Comparison of ENCODE assay signal across 8 cellular contexts in the genomic region with DNA sequence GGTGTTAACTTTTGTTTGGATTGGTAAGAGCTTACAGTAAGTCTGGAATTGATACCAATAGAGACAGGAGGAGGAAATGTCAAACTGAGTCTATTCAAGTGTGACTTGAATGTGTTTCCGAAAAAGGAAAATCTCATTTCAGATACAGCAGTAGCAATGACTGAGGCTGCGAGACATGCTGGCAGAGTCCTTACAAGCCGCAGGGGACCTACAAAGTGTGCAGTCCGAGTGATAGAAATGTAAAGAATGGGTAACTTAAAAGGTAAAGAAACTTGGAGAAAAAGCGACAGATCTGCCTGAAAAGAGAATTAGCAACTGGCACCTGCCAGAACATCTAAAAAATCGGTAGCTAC. TPM values are rescaled to one million over a fixed set of nuclear protein-coding genes. Genes with fewer than 3 reads are reported as not detected.
DNase-seq lines count a peak whose midpoint lies in the region; ATAC-seq, FAIRE-seq and TF ChIP-seq lines count a peak whose summit lies in the region.

No MANE protein-coding gene starts in this region.

- 0 to 1% methylated on average over 6 of the region's 6 CpGs for WGBS in pancreas, 2 donors

- H3K27me3 ChIP-seq in pancreas = no peaks in the 10 kb centered on the region

- peaks cover 0 to 13% (median 7%) of the 10 kb centered on the region in 3 donors for H3K4me1 ChIP-seq in pancreas

- ATAC-seq in GM19438 (IDR thresholded peaks at IDR 0.05; ENCODE audit: low read depth, unreplicated experiment) (peak; percentile 50), HG03442 (IDR thresholded peaks at IDR 0.05; ENCODE audit: unreplicated experiment) (peak; percentile 33), pancreas (peak; percentile 16 to 40 (median 26))

- FAIRE-seq in pancreas (lab: Jason Lieb, UNC) = no peak

- H3K4me3 ChIP-seq in fibroblast of the aortic adventitia (ENCODE audit: low read depth, low read length) (peak overlapping the region; percentile 92), pancreas (peak overlapping the region; percentile 49 to 70 (median 65))

- DNase-seq in COLO829 (ENCODE audit: low spot score) (peak; percentile 11), fibroblast of the aortic adventitia (ENCODE audit: low read depth) (no peak), pancreas (no peak), NCI-H226 (no peak), hippocampal formation (lab: John Stamatoyannopoulos, UW) (no peak)
- peak; percentile 22 for DNase-seq in activated CD4-positive, alpha-beta T cell treated with anti-CD3 and anti-CD28 coated beads for 48 hours

- peaks cover 0 to 14% (median 5%) of the 10 kb centered on the region in 3 donors for H3K36me3 ChIP-seq in pancreas

- intact Hi-C loops in pancreas (cut with DNase I) = no loop called here

- TF ChIP-seq CTCF in fibroblast of the aortic adventitia (IDR thresholded peaks at IDR 0.05; ENCODE audit: insufficient read depth, low read length) (no peak), pancreas (IDR thresholded peaks at IDR 0.05) (no peak)

- no peaks in the 10 kb centered on the region for H3K9me3 ChIP-seq in pancreas

- H3K27ac ChIP-seq in pancreas = peak overlapping the region in 3 of 4 donors; percentile 42 to 73 (median 71)

RNA-seq across cellular contexts. Expression of gene CWF19L2, which starts 0.4 kb away (rescaled TPM):
- 15.1 and 41.3 TPM in 2 replicates for total RNA-seq in fibroblast of the aortic adventitia (ENCODE audit: low replicate concordance)
- 1 to 10 TPM; 4.2 to 8.2 (median 6.2) TPM for total RNA-seq in pancreas
- polyA plus RNA-seq in pancreas = 10 to 100 TPM in 1 of 2 donors, 1 to 10 TPM in 1; 3.2 to 14.0 TPM

Comparison
In these comparisons a context has a peak if more than half of its experiments do, and no peak if none do; other contexts are left out.
1. DNase-seq: peak in COLO829 (single experiment) and activated CD4-positive, alpha-beta T cell treated with anti-CD3 and anti-CD28 coated beads for 48 hours (single experiment); none in fibroblast of the aortic adventitia (single experiment), pancreas (0 of 6), NCI-H226 (single experiment) and hippocampal formation (0 of 2).
2. Peak in every context shown above with its lines, with median percentiles within 50 percentile points of each other: ATAC-seq.